1 cellular context compared by ENCODE assay signal in the genomic region with DNA sequence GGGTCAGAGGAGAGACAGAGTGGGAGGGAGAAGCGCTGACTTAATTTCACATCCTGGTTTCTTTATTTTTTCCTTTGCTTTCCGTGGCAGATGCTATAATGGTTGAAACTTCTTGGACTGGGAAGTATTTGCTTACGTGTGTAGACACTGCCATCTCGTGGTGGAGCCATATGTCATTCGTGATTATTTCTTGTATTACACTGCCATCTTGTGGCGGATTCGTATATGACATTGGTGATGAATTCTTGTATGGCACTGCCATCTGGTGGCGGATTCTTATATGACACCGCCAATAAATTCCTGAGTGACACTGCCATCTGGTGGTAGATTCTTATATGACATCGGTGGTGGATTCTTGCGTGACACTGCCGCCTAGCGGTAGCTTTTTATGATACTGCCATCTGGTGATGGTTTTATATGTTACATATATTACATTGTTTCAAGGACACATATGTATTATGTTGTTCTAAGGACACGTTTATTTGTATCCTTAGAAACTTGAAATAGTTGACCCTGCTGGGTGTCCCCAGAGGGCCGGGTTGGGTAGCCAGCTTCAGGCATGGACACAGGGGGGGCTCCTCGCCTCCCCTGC.
TF ChIP-seq lines count a peak whose summit lies in the region.

No MANE protein-coding gene starts in this region.

TF ChIP-seq in WTC11, 78 proteins besides CTCF, POLR2A, EP300 and RAD21 (continued from another document):
- TF ChIP-seq, protein P1, sequence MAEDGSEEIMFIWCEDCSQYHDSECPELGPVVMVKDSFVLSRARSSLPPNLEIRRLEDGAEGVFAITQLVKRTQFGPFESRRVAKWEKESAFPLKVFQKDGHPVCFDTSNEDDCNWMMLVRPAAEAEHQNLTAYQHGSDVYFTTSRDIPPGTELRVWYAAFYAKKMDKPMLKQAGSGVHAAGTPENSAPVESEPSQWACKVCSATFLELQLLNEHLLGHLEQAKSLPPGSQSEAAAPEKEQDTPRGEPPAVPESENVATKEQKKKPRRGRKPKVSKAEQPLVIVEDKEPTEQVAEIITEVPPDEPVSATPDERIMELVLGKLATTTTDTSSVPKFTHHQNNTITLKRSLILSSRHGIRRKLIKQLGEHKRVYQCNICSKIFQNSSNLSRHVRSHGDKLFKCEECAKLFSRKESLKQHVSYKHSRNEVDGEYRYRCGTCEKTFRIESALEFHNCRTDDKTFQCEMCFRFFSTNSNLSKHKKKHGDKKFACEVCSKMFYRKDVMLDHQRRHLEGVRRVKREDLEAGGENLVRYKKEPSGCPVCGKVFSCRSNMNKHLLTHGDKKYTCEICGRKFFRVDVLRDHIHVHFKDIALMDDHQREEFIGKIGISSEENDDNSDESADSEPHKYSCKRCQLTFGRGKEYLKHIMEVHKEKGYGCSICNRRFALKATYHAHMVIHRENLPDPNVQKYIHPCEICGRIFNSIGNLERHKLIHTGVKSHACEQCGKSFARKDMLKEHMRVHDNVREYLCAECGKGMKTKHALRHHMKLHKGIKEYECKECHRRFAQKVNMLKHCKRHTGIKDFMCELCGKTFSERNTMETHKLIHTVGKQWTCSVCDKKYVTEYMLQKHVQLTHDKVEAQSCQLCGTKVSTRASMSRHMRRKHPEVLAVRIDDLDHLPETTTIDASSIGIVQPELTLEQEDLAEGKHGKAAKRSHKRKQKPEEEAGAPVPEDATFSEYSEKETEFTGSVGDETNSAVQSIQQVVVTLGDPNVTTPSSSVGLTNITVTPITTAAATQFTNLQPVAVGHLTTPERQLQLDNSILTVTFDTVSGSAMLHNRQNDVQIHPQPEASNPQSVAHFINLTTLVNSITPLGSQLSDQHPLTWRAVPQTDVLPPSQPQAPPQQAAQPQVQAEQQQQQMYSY (CRISPR knock-in tag; IDR thresholded peaks at IDR 0.05) = no peak
- no peak for TF ChIP-seq ZNF219 (CRISPR knock-in tag; IDR thresholded peaks at IDR 0.05; ENCODE audit: borderline replicate concordance)
- TF ChIP-seq, protein P2, sequence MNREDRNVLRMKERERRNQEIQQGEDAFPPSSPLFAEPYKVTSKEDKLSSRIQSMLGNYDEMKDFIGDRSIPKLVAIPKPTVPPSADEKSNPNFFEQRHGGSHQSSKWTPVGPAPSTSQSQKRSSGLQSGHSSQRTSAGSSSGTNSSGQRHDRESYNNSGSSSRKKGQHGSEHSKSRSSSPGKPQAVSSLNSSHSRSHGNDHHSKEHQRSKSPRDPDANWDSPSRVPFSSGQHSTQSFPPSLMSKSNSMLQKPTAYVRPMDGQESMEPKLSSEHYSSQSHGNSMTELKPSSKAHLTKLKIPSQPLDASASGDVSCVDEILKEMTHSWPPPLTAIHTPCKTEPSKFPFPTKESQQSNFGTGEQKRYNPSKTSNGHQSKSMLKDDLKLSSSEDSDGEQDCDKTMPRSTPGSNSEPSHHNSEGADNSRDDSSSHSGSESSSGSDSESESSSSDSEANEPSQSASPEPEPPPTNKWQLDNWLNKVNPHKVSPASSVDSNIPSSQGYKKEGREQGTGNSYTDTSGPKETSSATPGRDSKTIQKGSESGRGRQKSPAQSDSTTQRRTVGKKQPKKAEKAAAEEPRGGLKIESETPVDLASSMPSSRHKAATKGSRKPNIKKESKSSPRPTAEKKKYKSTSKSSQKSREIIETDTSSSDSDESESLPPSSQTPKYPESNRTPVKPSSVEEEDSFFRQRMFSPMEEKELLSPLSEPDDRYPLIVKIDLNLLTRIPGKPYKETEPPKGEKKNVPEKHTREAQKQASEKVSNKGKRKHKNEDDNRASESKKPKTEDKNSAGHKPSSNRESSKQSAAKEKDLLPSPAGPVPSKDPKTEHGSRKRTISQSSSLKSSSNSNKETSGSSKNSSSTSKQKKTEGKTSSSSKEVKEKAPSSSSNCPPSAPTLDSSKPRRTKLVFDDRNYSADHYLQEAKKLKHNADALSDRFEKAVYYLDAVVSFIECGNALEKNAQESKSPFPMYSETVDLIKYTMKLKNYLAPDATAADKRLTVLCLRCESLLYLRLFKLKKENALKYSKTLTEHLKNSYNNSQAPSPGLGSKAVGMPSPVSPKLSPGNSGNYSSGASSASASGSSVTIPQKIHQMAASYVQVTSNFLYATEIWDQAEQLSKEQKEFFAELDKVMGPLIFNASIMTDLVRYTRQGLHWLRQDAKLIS (CRISPR knock-in tag; IDR thresholded peaks at IDR 0.05; ENCODE audit: borderline replicate concordance) = no peak
- no peak for TF ChIP-seq ETV6 (CRISPR knock-in tag; IDR thresholded peaks at IDR 0.05)
- no peak for TF ChIP-seq RORB (CRISPR knock-in tag; IDR thresholded peaks at IDR 0.05)
- no peak for TF ChIP-seq KAT7 (CRISPR knock-in tag; IDR thresholded peaks at IDR 0.05; ENCODE audit: borderline replicate concordance)
- no peak for TF ChIP-seq ESRRA (CRISPR knock-in tag; IDR thresholded peaks at IDR 0.05; ENCODE audit: borderline replicate concordance)
- TF ChIP-seq, protein P3, sequence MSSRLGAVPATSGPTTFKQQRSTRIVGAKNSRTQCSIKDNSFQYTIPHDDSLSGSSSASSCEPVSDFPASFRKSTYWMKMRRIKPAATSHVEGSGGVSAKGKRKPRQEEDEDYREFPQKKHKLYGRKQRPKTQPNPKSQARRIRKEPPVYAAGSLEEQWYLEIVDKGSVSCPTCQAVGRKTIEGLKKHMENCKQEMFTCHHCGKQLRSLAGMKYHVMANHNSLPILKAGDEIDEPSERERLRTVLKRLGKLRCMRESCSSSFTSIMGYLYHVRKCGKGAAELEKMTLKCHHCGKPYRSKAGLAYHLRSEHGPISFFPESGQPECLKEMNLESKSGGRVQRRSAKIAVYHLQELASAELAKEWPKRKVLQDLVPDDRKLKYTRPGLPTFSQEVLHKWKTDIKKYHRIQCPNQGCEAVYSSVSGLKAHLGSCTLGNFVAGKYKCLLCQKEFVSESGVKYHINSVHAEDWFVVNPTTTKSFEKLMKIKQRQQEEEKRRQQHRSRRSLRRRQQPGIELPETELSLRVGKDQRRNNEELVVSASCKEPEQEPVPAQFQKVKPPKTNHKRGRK (CRISPR knock-in tag; IDR thresholded peaks at IDR 0.05; ENCODE audit: borderline replicate concordance) = no peak
- TF ChIP-seq, protein P4, sequence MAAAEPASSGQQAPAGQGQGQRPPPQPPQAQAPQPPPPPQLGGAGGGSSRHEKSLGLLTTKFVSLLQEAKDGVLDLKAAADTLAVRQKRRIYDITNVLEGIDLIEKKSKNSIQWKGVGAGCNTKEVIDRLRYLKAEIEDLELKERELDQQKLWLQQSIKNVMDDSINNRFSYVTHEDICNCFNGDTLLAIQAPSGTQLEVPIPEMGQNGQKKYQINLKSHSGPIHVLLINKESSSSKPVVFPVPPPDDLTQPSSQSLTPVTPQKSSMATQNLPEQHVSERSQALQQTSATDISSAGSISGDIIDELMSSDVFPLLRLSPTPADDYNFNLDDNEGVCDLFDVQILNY (CRISPR knock-in tag; IDR thresholded peaks at IDR 0.05) = no peak
- no peak for TF ChIP-seq NR1H2 (CRISPR knock-in tag; IDR thresholded peaks at IDR 0.05)
- TF ChIP-seq, protein P5, sequence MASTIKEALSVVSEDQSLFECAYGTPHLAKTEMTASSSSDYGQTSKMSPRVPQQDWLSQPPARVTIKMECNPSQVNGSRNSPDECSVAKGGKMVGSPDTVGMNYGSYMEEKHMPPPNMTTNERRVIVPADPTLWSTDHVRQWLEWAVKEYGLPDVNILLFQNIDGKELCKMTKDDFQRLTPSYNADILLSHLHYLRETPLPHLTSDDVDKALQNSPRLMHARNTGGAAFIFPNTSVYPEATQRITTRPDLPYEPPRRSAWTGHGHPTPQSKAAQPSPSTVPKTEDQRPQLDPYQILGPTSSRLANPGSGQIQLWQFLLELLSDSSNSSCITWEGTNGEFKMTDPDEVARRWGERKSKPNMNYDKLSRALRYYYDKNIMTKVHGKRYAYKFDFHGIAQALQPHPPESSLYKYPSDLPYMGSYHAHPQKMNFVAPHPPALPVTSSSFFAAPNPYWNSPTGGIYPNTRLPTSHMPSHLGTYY (CRISPR knock-in tag; IDR thresholded peaks at IDR 0.05) = no peak
